ENCODE assay signal across 9 cellular contexts in genomic region chr16:14186007-14186953, GRCh38.
A peak's percentile ranks its signal among the peaks of the same experiment; 100 is the strongest.
DNase-seq lines count a peak whose midpoint lies in the region; ATAC-seq and TF ChIP-seq lines count a peak whose summit lies in the region.
"Had no signal": no experiment of that assay in that cellular context is flagged by ENCODE, and none has a peak within 500 bp of the region (broad histone marks: within the 10 kb centered on the region; RNA-seq: fewer than 3 reads in every experiment).

No MANE protein-coding gene starts in this region.

- no peaks in the 10 kb centered on the region for H3K27me3 Mint-ChIP-seq in activated CD4-positive, alpha-beta T cell treated with anti-CD3 and anti-CD28 coated beads, Interleukin-2, amount 10 ng/mL, durations not matched to agents 7 days and 5 days
- H3K27me3 Mint-ChIP-seq in endothelial cell (ENCODE audit: unreplicated experiment) (peaks cover 2% of the 10 kb centered on the region), mesothelial cell of epicardium (ENCODE audit: low read depth) (no peaks in the 10 kb centered on the region)
- H3K27me3 Mint-ChIP-seq: central memory CD8-positive, alpha-beta T cell had no signal

- peaks cover 6% of the 10 kb centered on the region for H3F3A ChIP-seq in PC-3 (ENCODE audit: low read length, unreplicated experiment)

- intact Hi-C loops in PC-3 (cut with micrococcal nuclease) (loop anchor here (5.0 to 10.0 kb wide), 3 partner anchors 91 to 264 kb away; partner anchors contain the start of gene ERCC4), upper lobe of right lung (cut with DNase I) (no loop called here)

- peaks cover 30% of the 10 kb centered on the region for H3K4me1 ChIP-seq in PC-3 (ENCODE audit: insufficient read depth, low read length)
- peaks cover 16% of the 10 kb centered on the region for H3K4me1 ChIP-seq in upper lobe of right lung

- H3K79me2 ChIP-seq in PC-3 (ENCODE audit: low read length): 0 out of 2 replicates have a peak, but pooled peaks cover 11% of the 10 kb centered on the region

- no peaks in the 10 kb centered on the region for H3K9me2 ChIP-seq in PC-3 (replicated peaks; ENCODE audit: low read length)

- H3K4me2 ChIP-seq in PC-3 (ENCODE audit: low read length): peak overlapping the region; percentile 53

- H4K20me1 ChIP-seq in PC-3 (ENCODE audit: low read length): 0 out of 2 replicates have a peak, but pooled peaks cover 3% of the 10 kb centered on the region

- TF ChIP-seq CTCF in PC-3 (conservative IDR thresholded peaks at IDR 0.05; ENCODE audit: low read depth, low read length) (peak; percentile 53; the same call in 1 of the 2 replicates), endothelial cell (IDR thresholded peaks at IDR 0.05; ENCODE audit: unreplicated experiment) (peak; percentile 70), mesothelial cell of epicardium (IDR thresholded peaks at IDR 0.05; ENCODE audit: unreplicated experiment) (peak; percentile 7), upper lobe of right lung (IDR thresholded peaks at IDR 0.05) (peak; percentile 54)

- H3K9me3 ChIP-seq in PC-3 (ENCODE audit: low read length): no peaks in the 10 kb centered on the region
- H3K9me3 ChIP-seq in upper lobe of right lung: no peaks in the 10 kb centered on the region

- peak overlapping the region; percentile 24 for H3K27ac ChIP-seq in PC-3 (ENCODE audit: low read length)
- peak overlapping the region; percentile 81 for H3K27ac ChIP-seq in upper lobe of right lung

- H3K27ac Mint-ChIP-seq in activated CD4-positive, alpha-beta T cell treated with anti-CD3 and anti-CD28 coated beads, Interleukin-2, amount 10 ng/mL, durations not matched to agents 7 days and 5 days: peak overlapping the region; percentile 15
- H3K27ac Mint-ChIP-seq in endothelial cell (ENCODE audit: unreplicated experiment) (peak overlapping the region; percentile 82), mesothelial cell of epicardium (peak overlapping the region; percentile 74)

- H3K4me3 ChIP-seq in PC-3 (ENCODE audit: low read length) (no peak overlapping the region), upper lobe of right lung (peak overlapping the region; percentile 50)

- no peak overlapping the region for H3K9ac ChIP-seq in PC-3 (ENCODE audit: low read length)

- H3K27me3 ChIP-seq in PC-3 (ENCODE audit: low read length) (no peaks in the 10 kb centered on the region), upper lobe of right lung (no peaks in the 10 kb centered on the region)

- H2AFZ ChIP-seq in PC-3 (ENCODE audit: low read length): peak overlapping the region; percentile 67; the same call in 1 of the 2 replicates

- no peaks in the 10 kb centered on the region for H3K36me3 Mint-ChIP-seq in activated CD4-positive, alpha-beta T cell treated with anti-CD3 and anti-CD28 coated beads, Interleukin-2, amount 10 ng/mL, durations not matched to agents 7 days and 5 days (ENCODE audit: low read depth)
- H3K36me3 Mint-ChIP-seq in endothelial cell (ENCODE audit: low read depth, unreplicated experiment) (no peaks in the 10 kb centered on the region), mesothelial cell of epicardium (no peaks in the 10 kb centered on the region)

- peak; percentile 24 for DNase-seq in activated CD4-positive, alpha-beta T cell treated with anti-CD3 and anti-CD28 coated beads, Interleukin-2, amount 10 ng/mL, durations not matched to agents 7 days and 5 days
- DNase-seq in activated CD4-positive, alpha-beta T cell treated with anti-CD3 and anti-CD28 coated beads, Interleukin-2, amount 50 U/mL, for 4 hours: no peak
- DNase-seq in PC-3 (peak; percentile 46), endothelial cell (ENCODE audit: low spot score) (peak; percentile 24), mesothelial cell of epicardium (ENCODE audit: low spot score in 2 of 2, unreplicated experiment in 2 of 2) (peak in 1 of 2 experiments; percentile 43), upper lobe of right lung (no peak), T-helper 9 cell (no peak)
- no peak for DNase-seq in NK-92 treated with Interleukin-12 subunit alpha and Interleukin-12 subunit beta, amount 100 ng/mL, for 24 hours (lab: John Stamatoyannopoulos, UW)

- POLR2A ChIA-PET in activated CD4-positive, alpha-beta T cell treated with anti-CD3 and anti-CD28 coated beads, Interleukin-2, amount 10 ng/mL, durations not matched to agents 7 days and 5 days (lab: Charles Lee): interaction anchor here (0.6 to 1.1 kb wide), 2 partner anchors 10 to 17 kb away, joined by 3 read pairs; no protein-coding TSS in a partner anchor
- POLR2A ChIA-PET in PC-3 (lab: Charles Lee; ENCODE audit: unreplicated experiment): no interaction called here

- H3K36me3 ChIP-seq in PC-3 (ENCODE audit: low read depth, low read length) (no peaks in the 10 kb centered on the region), upper lobe of right lung (no peaks in the 10 kb centered on the region)

- CTCF ChIA-PET in activated CD4-positive, alpha-beta T cell treated with anti-CD3 and anti-CD28 coated beads, Interleukin-2, amount 10 ng/mL, durations not matched to agents 7 days and 5 days (lab: Charles Lee): interaction anchor here (0.6 to 1.7 kb wide), 3 partner anchors 10 to 1847 kb away, joined by 3 to 5 read pairs (median 4); no protein-coding TSS in a partner anchor
- CTCF ChIA-PET in PC-3 (lab: Charles Lee): interaction anchor here (0.6 kb wide), 1 partner anchor 90 kb away, joined by 5 read pairs; no protein-coding TSS in a partner anchor

- ATAC-seq in PC-3 (peak; percentile 21; the same call in 1 of the 2 replicates), upper lobe of right lung (peak; percentile 58)

- H3K4me3 Mint-ChIP-seq in activated CD4-positive, alpha-beta T cell treated with anti-CD3 and anti-CD28 coated beads, Interleukin-2, amount 10 ng/mL, durations not matched to agents 7 days and 5 days: no peak overlapping the region
- H3K4me3 Mint-ChIP-seq in endothelial cell (ENCODE audit: unreplicated experiment) (no peak overlapping the region), mesothelial cell of epicardium (peak overlapping the region; percentile 57)
- H3K4me3 Mint-ChIP-seq: central memory CD8-positive, alpha-beta T cell had no signal

- H3K9me3 Mint-ChIP-seq in activated CD4-positive, alpha-beta T cell treated with anti-CD3 and anti-CD28 coated beads, Interleukin-2, amount 10 ng/mL, durations not matched to agents 7 days and 5 days: no peaks in the 10 kb centered on the region
- no peaks in the 10 kb centered on the region for H3K9me3 Mint-ChIP-seq in endothelial cell (ENCODE audit: unreplicated experiment)
- H3K9me3 Mint-ChIP-seq in mesothelial cell of epicardium: no peaks in the 10 kb centered on the region
- H3K9me3 Mint-ChIP-seq: central memory CD8-positive, alpha-beta T cell had no signal

- BruUV-seq in PC-3 (replicated peaks; lab: Mats Ljungman, UMichigan): no TSS peak

- H3K4me1 Mint-ChIP-seq in activated CD4-positive, alpha-beta T cell treated with anti-CD3 and anti-CD28 coated beads, Interleukin-2, amount 10 ng/mL, durations not matched to agents 7 days and 5 days: peaks cover 32% of the 10 kb centered on the region
- H3K4me1 Mint-ChIP-seq in endothelial cell (ENCODE audit: unreplicated experiment) (peaks cover 62% of the 10 kb centered on the region), mesothelial cell of epicardium (peaks cover 65% of the 10 kb centered on the region)

Comparison
In these comparisons a context has a peak if more than half of its experiments do, and no peak if none do; other contexts are left out.
1. DNase-seq: peak in activated CD4-positive, alpha-beta T cell treated with anti-CD3 and anti-CD28 coated beads, Interleukin-2, amount 10 ng/mL, durations not matched to agents 7 days and 5 days (single experiment), PC-3 (single experiment) and endothelial cell (single experiment); none in activated CD4-positive, alpha-beta T cell treated with anti-CD3 and anti-CD28 coated beads, Interleukin-2, amount 50 U/mL, for 4 hours (0 of 2), upper lobe of right lung (single experiment), NK-92 treated with Interleukin-12 subunit alpha and Interleukin-12 subunit beta, amount 100 ng/mL, for 24 hours (single experiment) and T-helper 9 cell (single experiment).
2. H3K27ac Mint-ChIP-seq: peak in every context shown above with its lines; median percentile 82 in endothelial cell; 74 in mesothelial cell of epicardium; 15 in activated CD4-positive, alpha-beta T cell treated with anti-CD3 and anti-CD28 coated beads, Interleukin-2, amount 10 ng/mL, durations not matched to agents 7 days and 5 days.
3. CTCF ChIP-seq: peak in every context shown above with its lines; median percentile 70 in endothelial cell; 54 in upper lobe of right lung; 53 in PC-3; 7 in mesothelial cell of epicardium.